Comparison of ENCODE assay signal across 1 cellular context in genomic region chr3:129116482-129116946, GRCh38.
TF ChIP-seq lines count a peak whose summit lies in the region.

No MANE protein-coding gene starts in this region.

TF ChIP-seq in WTC11, 78 proteins besides CTCF, POLR2A, EP300 and RAD21 (continued from another document):
- TF ChIP-seq ZNF512 (CRISPR knock-in tag; IDR thresholded peaks at IDR 0.05; ENCODE audit: borderline replicate concordance) = no peak
- TF ChIP-seq PRRX2 (CRISPR knock-in tag; IDR thresholded peaks at IDR 0.05) = no peak
